ENCODE assay signal across 20 cellular contexts in genomic region chr12:120879711-120880300, GRCh38.
"Had no signal": no experiment of that assay in that cellular context is flagged by ENCODE, and none has a peak within 500 bp of the region (broad histone marks: within the 10 kb centered on the region; RNA-seq: fewer than 3 reads in every experiment).

No MANE protein-coding gene starts in this region.

- DNase-seq: activated CD4-positive, alpha-beta T cell treated with anti-CD3 and anti-CD28 coated beads, Interleukin-2, amount 50 U/mL, for 4 hours; activated CD8-positive, alpha-beta memory T cell treated with anti-CD3 and anti-CD28 coated beads for 24 hours; activated CD8-positive, alpha-beta memory T cell treated with anti-CD3 and anti-CD28 coated beads, Interleukin-2, amount 50 U/mL, for 4 hours; activated naive CD8-positive, alpha-beta T cell treated with anti-CD3 and anti-CD28 coated beads, Interleukin-2, amount 10 ng/mL, durations not matched to agents 7 days and 5 days; activated T-cell treated with anti-CD3 and anti-CD28 coated beads, Interleukin-2, amount 50 U/mL, for 24 hours; amygdala; foreskin fibroblast; immature natural killer cell; left ventricle myocardium inferior; ovary; right lobe of liver; stimulated activated CD4-positive, alpha-beta T cell treated with anti-CD3 and anti-CD28 coated beads, Interleukin-2, amount 100 ng/mL, for 24 hours; T-helper 1 cell; T-helper 9 cell; upper lobe of right lung had no signal

- H3K9me3 Mint-ChIP-seq: activated T-cell treated with anti-CD3 and anti-CD28 coated beads, Interleukin-2, amount 50 U/mL, for 24 hours; activated T-helper 17 cell treated with anti-CD3 and anti-CD28 coated beads, Interleukin-2, amount 50 U/mL, for 72 hours; immature natural killer cell; natural killer cell treated with Interleukin-12 subunit alpha and Interleukin-12 subunit beta and Interleukin-15 and Interleukin-18, amount 100 ng/mL, for 72 hours; stimulated activated effector memory CD8-positive, alpha-beta T cell treated with anti-CD3 and anti-CD28 coated beads, Interleukin-12 subunit alpha, Interleukin-12 subunit beta, amount 100 ng/mL, for 72 hours had no signal

- H3K27ac Mint-ChIP-seq: activated naive CD8-positive, alpha-beta T cell treated with anti-CD3 and anti-CD28 coated beads, Interleukin-2, amount 10 ng/mL, durations not matched to agents 7 days and 5 days; activated T-cell treated with anti-CD3 and anti-CD28 coated beads, Interleukin-2, amount 50 U/mL, for 24 hours; activated T-helper 17 cell treated with anti-CD3 and anti-CD28 coated beads, Interleukin-2, amount 50 U/mL, for 72 hours; immature natural killer cell; stimulated activated effector memory CD8-positive, alpha-beta T cell treated with anti-CD3 and anti-CD28 coated beads, Interleukin-12 subunit alpha, Interleukin-12 subunit beta, amount 100 ng/mL, for 72 hours had no signal

- H3K27me3 ChIP-seq: ovary, right lobe of liver, upper lobe of right lung had no signal

- H3K9me3 ChIP-seq: left ventricle myocardium inferior, ovary, right lobe of liver, thoracic aorta, upper lobe of right lung had no signal

- H3K36me3 Mint-ChIP-seq: natural killer cell treated with Interleukin-12 subunit alpha and Interleukin-12 subunit beta and Interleukin-15 and Interleukin-18, amount 100 ng/mL, for 72 hours had no signal

- H3K4me3 ChIP-seq: left ventricle myocardium inferior, ovary, right lobe of liver, skin epidermis, thoracic aorta, upper lobe of right lung had no signal

- H3K27ac ChIP-seq: left ventricle myocardium inferior, ovary, right lobe of liver, skin epidermis, thoracic aorta, upper lobe of right lung had no signal

- H3K36me3 ChIP-seq: left ventricle myocardium inferior, ovary, right lobe of liver, thoracic aorta, upper lobe of right lung had no signal

- H3K4me3 Mint-ChIP-seq: activated naive CD8-positive, alpha-beta T cell treated with anti-CD3 and anti-CD28 coated beads, Interleukin-2, amount 10 ng/mL, durations not matched to agents 7 days and 5 days; activated T-cell treated with anti-CD3 and anti-CD28 coated beads, Interleukin-2, amount 50 U/mL, for 24 hours; activated T-helper 17 cell treated with anti-CD3 and anti-CD28 coated beads, Interleukin-2, amount 50 U/mL, for 72 hours; immature natural killer cell; natural killer cell treated with Interleukin-12 subunit alpha and Interleukin-12 subunit beta and Interleukin-15 and Interleukin-18, amount 100 ng/mL, for 72 hours; stimulated activated effector memory CD8-positive, alpha-beta T cell treated with anti-CD3 and anti-CD28 coated beads, Interleukin-12 subunit alpha, Interleukin-12 subunit beta, amount 100 ng/mL, for 72 hours had no signal

- ATAC-seq: activated T-helper 17 cell treated with anti-CD3 and anti-CD28 coated beads, Interleukin-2, amount 50 U/mL, for 72 hours; natural killer cell treated with Interleukin-12 subunit alpha and Interleukin-12 subunit beta and Interleukin-15 and Interleukin-18, amount 100 ng/mL, for 72 hours; stimulated activated effector memory CD8-positive, alpha-beta T cell treated with anti-CD3 and anti-CD28 coated beads, Interleukin-12 subunit alpha, Interleukin-12 subunit beta, amount 100 ng/mL, for 72 hours had no signal

- H3K27me3 Mint-ChIP-seq: activated naive CD8-positive, alpha-beta T cell treated with anti-CD3 and anti-CD28 coated beads, Interleukin-2, amount 10 ng/mL, durations not matched to agents 7 days and 5 days; activated T-cell treated with anti-CD3 and anti-CD28 coated beads, Interleukin-2, amount 50 U/mL, for 24 hours; activated T-helper 17 cell treated with anti-CD3 and anti-CD28 coated beads, Interleukin-2, amount 50 U/mL, for 72 hours; natural killer cell treated with Interleukin-12 subunit alpha and Interleukin-12 subunit beta and Interleukin-15 and Interleukin-18, amount 100 ng/mL, for 72 hours had no signal
